13 cellular contexts compared by ENCODE assay signal in genomic region chr21:46456750-46457149, GRCh38. TPM values are rescaled to one million over a fixed set of nuclear protein-coding genes. Genes with fewer than 3 reads are reported as not detected.
DNase-seq lines count a peak whose midpoint lies in the region; ATAC-seq and TF ChIP-seq lines count a peak whose summit lies in the region.
"Had no signal": no experiment of that assay in that cellular context is flagged by ENCODE, and none has a peak within 500 bp of the region (broad histone marks: within the 10 kb centered on the region; RNA-seq: fewer than 3 reads in every experiment).

No MANE protein-coding gene starts in this region.

- no peak for TF ChIP-seq CTCF in GM23338 (conservative IDR thresholded peaks at IDR 0.05; ENCODE audit: low read depth in 2 of 2)
- no peak for TF ChIP-seq CTCF in left lung (IDR thresholded peaks at IDR 0.05)

- H3K27me3 ChIP-seq in BLaER1 (no peaks in the 10 kb centered on the region), GM23338 (ENCODE audit: insufficient read depth) (no peaks in the 10 kb centered on the region), left lung (no peaks in the 10 kb centered on the region)

- peaks cover 18% of the 10 kb centered on the region for H3K36me3 Mint-ChIP-seq in GM23338 (ENCODE audit: low read depth)
- H3K36me3 Mint-ChIP-seq in activated naive CD8-positive, alpha-beta T cell treated with anti-CD3 and anti-CD28 coated beads, Interleukin-2, amount 10 ng/mL, durations not matched to agents 7 days and 5 days = peaks cover 38% of the 10 kb centered on the region
- no peaks in the 10 kb centered on the region for H3K36me3 Mint-ChIP-seq in memory B cell

- peaks cover 18% of the 10 kb centered on the region; the same call in 2 of the 3 replicates for H3K4me1 Mint-ChIP-seq in GM23338
- H3K4me1 Mint-ChIP-seq in activated naive CD8-positive, alpha-beta T cell treated with anti-CD3 and anti-CD28 coated beads, Interleukin-2, amount 10 ng/mL, durations not matched to agents 7 days and 5 days = peaks cover 37% of the 10 kb centered on the region
- peaks cover 22% of the 10 kb centered on the region for H3K4me1 Mint-ChIP-seq in memory B cell

- 0 out of 2 replicates have a peak, but pooled peaks cover 6% of the 10 kb centered on the region for H3F3A ChIP-seq in GM23338 (replicated peaks; ENCODE audit: low read depth)

- H3K27ac ChIP-seq in BLaER1 = no peak overlapping the region
- H3K27ac ChIP-seq in GM23338 (ENCODE audit: low read depth) = no peak overlapping the region
- no peak overlapping the region for H3K27ac ChIP-seq in left lung

- intact Hi-C loops in left lung (cut with DNase I) = no loop called here

- H3K27ac Mint-ChIP-seq in GM23338 = no peak overlapping the region; the same call in 1 of the 2 replicates
- no peak overlapping the region for H3K27ac Mint-ChIP-seq in activated naive CD8-positive, alpha-beta T cell treated with anti-CD3 and anti-CD28 coated beads, Interleukin-2, amount 10 ng/mL, durations not matched to agents 7 days and 5 days
- no peak overlapping the region for H3K27ac Mint-ChIP-seq in memory B cell

- H2AFZ ChIP-seq in GM23338 = no peak overlapping the region

- no peak for ATAC-seq in GM23338
- no peak for ATAC-seq in activated naive CD8-positive, alpha-beta T cell treated with anti-CD3 and anti-CD28 coated beads, Interleukin-2, amount 10 ng/mL, durations not matched to agents 7 days and 5 days (ENCODE audit: low read depth)
- ATAC-seq in memory B cell (ENCODE audit: low read depth) = no peak
- no peak for ATAC-seq in left lung

- peaks cover 34% of the 10 kb centered on the region for H4K20me1 ChIP-seq in BLaER1
- peaks cover 12% of the 10 kb centered on the region for H4K20me1 ChIP-seq in GM23338 (replicated peaks; ENCODE audit: insufficient read depth)

- H3K36me3 ChIP-seq in BLaER1 (peaks cover 45% of the 10 kb centered on the region), GM23338 (ENCODE audit: insufficient read depth) (no peaks in the 10 kb centered on the region), left lung (no peaks in the 10 kb centered on the region)

- peaks cover 8% of the 10 kb centered on the region for H3K27me3 Mint-ChIP-seq in GM23338 (ENCODE audit: insufficient read depth, low read depth, poor library complexity)
- H3K27me3 Mint-ChIP-seq in activated naive CD8-positive, alpha-beta T cell treated with anti-CD3 and anti-CD28 coated beads, Interleukin-2, amount 10 ng/mL, durations not matched to agents 7 days and 5 days = no peaks in the 10 kb centered on the region
- no peaks in the 10 kb centered on the region for H3K27me3 Mint-ChIP-seq in memory B cell

- H3K9me2 ChIP-seq in GM23338 (ENCODE audit: insufficient read depth) = no peaks in the 10 kb centered on the region

- H3K4me1 ChIP-seq in BLaER1 (peaks cover 31% of the 10 kb centered on the region), GM23338 (ENCODE audit: insufficient read depth) (peaks cover 14% of the 10 kb centered on the region), left lung (peaks cover 22 to 58% of the 10 kb centered on the region in 2 donors)

- H3K79me2 ChIP-seq in GM23338 (replicated peaks; ENCODE audit: insufficient read depth) = peaks cover 40% of the 10 kb centered on the region

- POLR2A ChIA-PET in activated naive CD8-positive, alpha-beta T cell treated with anti-CD3 and anti-CD28 coated beads, Interleukin-2, amount 10 ng/mL, durations not matched to agents 7 days and 5 days (lab: Charles Lee) = interaction anchor here (1.2 kb wide), 1 partner anchor 72 kb away, joined by 5 read pairs; no protein-coding TSS in a partner anchor

- peak overlapping the region; percentile 84; the same call in 1 of the 2 replicates for H3K4me3 ChIP-seq in BLaER1
- peak overlapping the region; percentile 96; the same call in 1 of the 2 replicates for H3K4me3 ChIP-seq in GM23338
- no peak overlapping the region for H3K4me3 ChIP-seq in left lung

- H3K4me2 ChIP-seq in BLaER1 (peak overlapping the region; percentile 88), GM23338 (peak overlapping the region; percentile 100; the same call in 1 of the 2 replicates)

- DNase-seq in GM23338 (ENCODE audit: low spot score) (no peak), memory B cell (ENCODE audit: low spot score in 2 of 2) (no peak), HuH-7.5 (ENCODE audit: low spot score) (no peak), kidney glomerular epithelial cell (lab: John Stamatoyannopoulos, UW) (no peak), left lung (no peak)
- DNase-seq in activated naive CD8-positive, alpha-beta T cell treated with anti-CD3 and anti-CD28 coated beads, Interleukin-2, amount 10 ng/mL, durations not matched to agents 7 days and 5 days = no peak
- DNase-seq in stimulated activated CD8-positive, alpha-beta memory T cell treated with anti-CD3 and anti-CD28 coated beads, Interleukin-4, amount 100 ng/mL, for 48 hours = no peak
- DNase-seq: activated effector memory CD4-positive, alpha-beta T cell treated with Interleukin-2 at 50 U/mL for 16 hours; DMS153; effector memory CD4-positive, alpha-beta T cell; NCI-H1417; stimulated activated CD4-positive, alpha-beta T cell treated with anti-CD3 and anti-CD28 coated beads, Interleukin-1b, Interleukin-23, amount 100 ng/mL, for 48 hours had no signal

- no peaks in the 10 kb centered on the region for H3K9me3 Mint-ChIP-seq in GM23338
- no peaks in the 10 kb centered on the region for H3K9me3 Mint-ChIP-seq in activated naive CD8-positive, alpha-beta T cell treated with anti-CD3 and anti-CD28 coated beads, Interleukin-2, amount 10 ng/mL, durations not matched to agents 7 days and 5 days
- no peaks in the 10 kb centered on the region for H3K9me3 Mint-ChIP-seq in memory B cell

- H3K9me3 ChIP-seq in BLaER1 (peaks cover 1% of the 10 kb centered on the region; the same call in 1 of the 2 replicates), left lung (no peaks in the 10 kb centered on the region)

- H3K4me3 Mint-ChIP-seq in GM23338 (peak overlapping the region; percentile 98), memory B cell (peak overlapping the region; percentile 2)
- H3K4me3 Mint-ChIP-seq in activated naive CD8-positive, alpha-beta T cell treated with anti-CD3 and anti-CD28 coated beads, Interleukin-2, amount 10 ng/mL, durations not matched to agents 7 days and 5 days = peak overlapping the region; percentile 51

- H3K9ac ChIP-seq in BLaER1 = no peak overlapping the region

TF ChIP-seq in GM23338, 12 proteins besides CTCF, POLR2A, EP300 and RAD21:
- no peak for TF ChIP-seq EZH2phosphoT487 (IDR thresholded peaks at IDR 0.05; ENCODE audit: unreplicated experiment)
- TF ChIP-seq ZNF114 (CRISPR knock-in tag; IDR thresholded peaks at IDR 0.05) = no peak
- no peak for TF ChIP-seq ZNF331 (CRISPR knock-in tag; IDR thresholded peaks at IDR 0.05; ENCODE audit: low read depth)
TF ChIP-seq in GM23338: peak in this region for 0.

RNA-seq across cellular contexts. Expression of gene DIP2A, which starts 1.9 kb away (rescaled TPM):
- 34.4 and 36.3 TPM in 2 replicates for total RNA-seq in GM23338 (2014; rRNA removed; shearing (Covaris generic))
- 15.9 and 18.5 TPM in 2 replicates for polyA plus RNA-seq in GM23338 (2016; fragmentation: Nextera tagmentation; extraction: Ambion mirVana)
- 10 to 100 TPM; 78.7 to 78.8 TPM for total RNA-seq in activated naive CD8-positive, alpha-beta T cell treated with anti-CD3 and anti-CD28 coated beads, Interleukin-2, amount 10 ng/mL, durations not matched to agents 7 days and 5 days
- total RNA-seq in left lung = 10 to 100 TPM; 31.5 to 33.2 TPM

Comparison
In these comparisons a context has a peak if more than half of its experiments do, and no peak if none do; other contexts are left out.
1. H3K4me3 ChIP-seq: peak in BLaER1 (single experiment) and GM23338 (single experiment); none in left lung (0 of 2).
2. H3K4me3 Mint-ChIP-seq: peak in every context shown above with its lines; median percentile 98 in GM23338; 51 in activated naive CD8-positive, alpha-beta T cell treated with anti-CD3 and anti-CD28 coated beads, Interleukin-2, amount 10 ng/mL, durations not matched to agents 7 days and 5 days; 2 in memory B cell.